15 cellular contexts compared by ENCODE assay signal in the genomic region with DNA sequence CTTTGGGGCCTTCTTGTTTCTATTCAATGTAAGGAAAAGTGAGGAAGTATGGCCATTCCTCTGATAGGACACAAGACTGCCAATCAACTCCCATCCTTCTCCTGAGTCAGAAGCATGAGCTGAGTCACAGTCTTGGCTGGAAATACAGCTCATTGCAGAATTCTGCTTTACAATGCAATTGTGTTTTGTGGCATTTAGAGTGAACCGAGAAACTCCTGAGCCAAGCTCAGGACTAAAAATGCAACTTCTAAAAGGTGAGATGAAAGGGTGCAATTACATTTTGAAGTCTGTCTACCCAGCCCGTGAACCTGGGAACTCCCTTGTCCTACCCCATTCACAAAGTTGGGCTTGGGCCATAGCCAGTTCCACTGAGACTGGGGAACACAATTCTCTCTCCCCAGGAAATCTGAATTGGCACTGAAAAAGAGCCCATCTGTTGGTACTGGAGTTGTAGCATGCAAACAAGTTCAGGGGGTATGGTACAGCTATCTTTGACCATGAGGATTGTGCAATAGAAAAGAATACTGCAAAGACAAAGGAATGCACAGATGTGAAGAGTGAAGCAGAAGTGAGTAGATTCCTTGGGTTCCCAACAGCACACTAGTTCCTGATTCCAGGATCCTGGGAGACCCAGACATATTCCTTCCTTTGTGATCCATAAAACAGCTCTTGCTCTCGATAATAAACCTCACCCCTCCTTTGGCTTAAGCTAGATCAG. TPM values are rescaled to one million over a fixed set of nuclear protein-coding genes. Genes with fewer than 3 reads are reported as not detected.
DNase-seq lines count a peak whose midpoint lies in the region; ATAC-seq and TF ChIP-seq lines count a peak whose summit lies in the region.
"Had no signal": no experiment of that assay in that cellular context is flagged by ENCODE, and none has a peak within 500 bp of the region (broad histone marks: within the 10 kb centered on the region; RNA-seq: fewer than 3 reads in every experiment).

No MANE protein-coding gene starts in this region.

- peak; percentile 83 for ATAC-seq in stimulated activated effector memory CD8-positive, alpha-beta T cell treated with anti-CD3 and anti-CD28 coated beads, Interleukin-12 subunit alpha, Interleukin-12 subunit beta, amount 100 ng/mL, for 72 hours
- no peak for ATAC-seq in HG03571 (IDR thresholded peaks at IDR 0.05; ENCODE audit: unreplicated experiment)
- ATAC-seq: GM12878 had no signal

- H3K27ac Mint-ChIP-seq in activated naive CD4-positive, alpha-beta T cell treated with anti-CD3 and anti-CD28 coated beads for 36 hours = no peak overlapping the region
- peak overlapping the region; percentile 64 for H3K27ac Mint-ChIP-seq in stimulated activated effector memory CD8-positive, alpha-beta T cell treated with anti-CD3 and anti-CD28 coated beads, Interleukin-12 subunit alpha, Interleukin-12 subunit beta, amount 100 ng/mL, for 72 hours
- H3K27ac Mint-ChIP-seq: CD4-positive, CD25-positive, alpha-beta regulatory T cell had no signal

- intact Hi-C loops in activated naive CD4-positive, alpha-beta T cell treated with anti-CD3 and anti-CD28 coated beads for 36 hours (cut with micrococcal nuclease) = loop anchor here (1.0 kb wide), 1 partner anchor 23 kb away; no protein-coding TSS in a partner anchor
- intact Hi-C loops in posterior vena cava (cut with DNase I) = no loop called here

- peak; percentile 39 for DNase-seq in activated naive CD4-positive, alpha-beta T cell treated with anti-CD3 and anti-CD28 coated beads for 36 hours
- DNase-seq in activated naive CD4-positive, alpha-beta T cell treated with Interleukin-2 at 50 U/mL for 16 hours = no peak
- DNase-seq in MV-4-11 (lab: John Stamatoyannopoulos, UW) (peak; percentile 64), epithelial cell of esophagus (ENCODE audit: low read depth) (peak; percentile 70), posterior vena cava (ENCODE audit: low spot score) (no peak), NCI-H82 treated with DMSO at 0.1 percent for 48 hours (lab: John Stamatoyannopoulos, UW; ENCODE audit: unreplicated experiment) (no peak)
- DNase-seq in stimulated activated effector memory CD8-positive, alpha-beta T cell treated with anti-CD3 and anti-CD28 coated beads, Interleukin-12 subunit alpha, Interleukin-12 subunit beta, amount 100 ng/mL, for 72 hours (ENCODE audit: low spot score in 2 of 2) = no peak
- DNase-seq: activated CD4-positive, CD25-positive, alpha-beta regulatory T cell treated with anti-CD3 and anti-CD28 coated beads, Interleukin-2, amount 50 U/mL, for 72 hours; CD4-positive, CD25-positive, alpha-beta regulatory T cell; NCI-H1092 treated with DMSO at 0.1 percent for 48 hours; PC-9; stimulated activated naive CD4-positive, alpha-beta T cell treated with Interleukin-2 at 50 U/mL for 16 hours had no signal

- H3K4me1 Mint-ChIP-seq in activated naive CD4-positive, alpha-beta T cell treated with anti-CD3 and anti-CD28 coated beads for 36 hours (ENCODE audit: low read depth) = peaks cover 14% of the 10 kb centered on the region
- H3K4me1 Mint-ChIP-seq in stimulated activated effector memory CD8-positive, alpha-beta T cell treated with anti-CD3 and anti-CD28 coated beads, Interleukin-12 subunit alpha, Interleukin-12 subunit beta, amount 100 ng/mL, for 72 hours = peaks cover 23% of the 10 kb centered on the region

- no peak overlapping the region for H3K4me3 Mint-ChIP-seq in activated naive CD4-positive, alpha-beta T cell treated with anti-CD3 and anti-CD28 coated beads for 36 hours
- H3K4me3 Mint-ChIP-seq in stimulated activated effector memory CD8-positive, alpha-beta T cell treated with anti-CD3 and anti-CD28 coated beads, Interleukin-12 subunit alpha, Interleukin-12 subunit beta, amount 100 ng/mL, for 72 hours = no peak overlapping the region
- H3K4me3 Mint-ChIP-seq: CD4-positive, CD25-positive, alpha-beta regulatory T cell had no signal

- CTCF ChIA-PET in activated naive CD4-positive, alpha-beta T cell treated with anti-CD3 and anti-CD28 coated beads for 36 hours (lab: Charles Lee) = interaction anchor here (0.6 to 2.1 kb wide), 2 partner anchors 21 to 196 kb away, joined by 3 to 6 read pairs; no protein-coding TSS in a partner anchor

- peaks cover 1% of the 10 kb centered on the region for H3K36me3 Mint-ChIP-seq in activated naive CD4-positive, alpha-beta T cell treated with anti-CD3 and anti-CD28 coated beads for 36 hours (ENCODE audit: low read depth)
- peaks cover 68% of the 10 kb centered on the region for H3K36me3 Mint-ChIP-seq in stimulated activated effector memory CD8-positive, alpha-beta T cell treated with anti-CD3 and anti-CD28 coated beads, Interleukin-12 subunit alpha, Interleukin-12 subunit beta, amount 100 ng/mL, for 72 hours

- H3K9me3 Mint-ChIP-seq in activated naive CD4-positive, alpha-beta T cell treated with anti-CD3 and anti-CD28 coated beads for 36 hours = no peaks in the 10 kb centered on the region
- no peaks in the 10 kb centered on the region for H3K9me3 Mint-ChIP-seq in stimulated activated effector memory CD8-positive, alpha-beta T cell treated with anti-CD3 and anti-CD28 coated beads, Interleukin-12 subunit alpha, Interleukin-12 subunit beta, amount 100 ng/mL, for 72 hours
- H3K9me3 Mint-ChIP-seq: CD4-positive, CD25-positive, alpha-beta regulatory T cell had no signal

- no peaks in the 10 kb centered on the region for H3K27me3 Mint-ChIP-seq in activated naive CD4-positive, alpha-beta T cell treated with anti-CD3 and anti-CD28 coated beads for 36 hours (ENCODE audit: low read depth)
- H3K27me3 Mint-ChIP-seq: CD4-positive, CD25-positive, alpha-beta regulatory T cell had no signal

- no peak for TF ChIP-seq CTCF in epithelial cell of esophagus (IDR thresholded peaks at IDR 0.05; ENCODE audit: insufficient read depth, low read depth, low read length, missing control alignments)

- no peak overlapping the region for H3K4me3 ChIP-seq in epithelial cell of esophagus (ENCODE audit: low read length)
- H3K4me3 ChIP-seq: GM12878, PC-9 had no signal

RNA-seq across cellular contexts. Expression of a gene that starts 43.1 kb away (rescaled TPM):
- total RNA-seq in activated naive CD4-positive, alpha-beta T cell treated with anti-CD3 and anti-CD28 coated beads for 36 hours = not detected
- 1 to 10 TPM in 1 of 2 donors, not detected in 1; 1.2 TPM for total RNA-seq in posterior vena cava
- total RNA-seq: CD4-positive, CD25-positive, alpha-beta regulatory T cell; glomerular endothelial cell; GM12878; PC-9 had no signal

RNA-seq across cellular contexts. Expression of a gene that starts 54.4 kb away (rescaled TPM):
- 1 to 10 TPM; 1.0 to 1.4 TPM for total RNA-seq in activated naive CD4-positive, alpha-beta T cell treated with anti-CD3 and anti-CD28 coated beads for 36 hours
- total RNA-seq in posterior vena cava = 1 to 10 TPM; 5.8 to 6.6 TPM

Comparison
In these comparisons a context has a peak if more than half of its experiments do, and no peak if none do; other contexts are left out.
1. DNase-seq: peak in activated naive CD4-positive, alpha-beta T cell treated with anti-CD3 and anti-CD28 coated beads for 36 hours (single experiment), MV-4-11 (single experiment) and epithelial cell of esophagus (single experiment); none in activated naive CD4-positive, alpha-beta T cell treated with Interleukin-2 at 50 U/mL for 16 hours (single experiment), stimulated activated effector memory CD8-positive, alpha-beta T cell treated with anti-CD3 and anti-CD28 coated beads, Interleukin-12 subunit alpha, Interleukin-12 subunit beta, amount 100 ng/mL, for 72 hours (0 of 2), posterior vena cava (single experiment) and NCI-H82 treated with DMSO at 0.1 percent for 48 hours (single experiment).